8 cellular contexts compared by ENCODE assay signal in the genomic region with DNA sequence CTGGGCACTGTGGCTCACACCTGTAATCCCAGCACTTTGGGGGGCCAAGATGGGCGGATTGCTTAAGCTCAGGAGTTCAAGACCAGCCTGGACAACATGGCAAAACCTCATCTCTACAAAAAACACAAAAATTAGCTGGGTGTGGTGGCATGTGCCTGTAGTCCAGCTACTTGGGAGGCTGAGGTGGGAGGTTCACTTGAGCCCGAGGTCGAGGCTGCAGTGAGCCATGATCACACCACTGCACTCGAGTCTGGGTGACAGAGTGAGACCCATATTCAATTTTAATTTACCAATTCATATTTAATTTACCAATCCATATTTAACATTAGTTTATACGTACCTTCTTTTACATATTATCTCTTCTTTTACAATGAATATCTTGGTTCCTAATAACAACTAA. TPM values are rescaled to one million over a fixed set of nuclear protein-coding genes. Genes with fewer than 3 reads are reported as not detected.
DNase-seq lines count a peak whose midpoint lies in the region; ATAC-seq and TF ChIP-seq lines count a peak whose summit lies in the region.
"Not testable (repeated sequence)": the region's sequence is repeated elsewhere in the genome, so short reads cannot be mapped to it uniquely, and the experiment has no call there.

No MANE protein-coding gene starts in this region.

- intact Hi-C loops in breast epithelium (cut with DNase I; ENCODE audit: low total_unique reads); psoas muscle (cut with DNase I): not testable (repeated sequence)

- H3K36me3 Mint-ChIP-seq in T-cell (peaks cover 23% of the 10 kb centered on the region), immature natural killer cell (peaks cover 11 to 27% (median 25%) of the 10 kb centered on the region in 3 donors)
- peaks cover 88% of the 10 kb centered on the region for H3K36me3 Mint-ChIP-seq in activated T-helper 17 cell treated with anti-CD3 and anti-CD28 coated beads, Interleukin-2, amount 50 U/mL, for 72 hours (ENCODE audit: low read depth)

- TF ChIP-seq CTCF in GM12865 (IDR thresholded peaks at IDR 0.05; ENCODE audit: insufficient read depth, low read depth, low read length, missing control alignments); LNCaP clone FGC (IDR thresholded peaks at IDR 0.05; ENCODE audit: control insufficient read depth, extremely low read depth, insufficient read depth); breast epithelium (IDR thresholded peaks at IDR 0.05); psoas muscle (IDR thresholded peaks at IDR 0.05): not testable (repeated sequence)

- TF ChIP-seq POLR2A in breast epithelium (IDR thresholded peaks at IDR 0.05): not testable (repeated sequence)

- H3K36me3 ChIP-seq in ACC112 (ENCODE audit: insufficient read depth, low read length) (peaks cover 37% of the 10 kb centered on the region), psoas muscle (ENCODE audit: insufficient read depth in 1 of 2, low read depth in 1 of 2) (peaks cover 7 to 61% of the 10 kb centered on the region in 2 donors)
- H3K36me3 ChIP-seq in breast epithelium: not testable (repeated sequence)

- ATAC-seq in T-cell (replicated peaks in 1 of 4); activated T-helper 17 cell treated with anti-CD3 and anti-CD28 coated beads, Interleukin-2, amount 50 U/mL, for 72 hours (replicated peaks); psoas muscle: not testable (repeated sequence)

- H3K27ac ChIP-seq in ACC112 (ENCODE audit: low read depth, low read length); breast epithelium; psoas muscle: not testable (repeated sequence)

- H3K79me2 ChIP-seq in ACC112 (ENCODE audit: control insufficient read depth, insufficient read depth, low read length, unreplicated experiment): peaks cover 26% of the 10 kb centered on the region

- H3K4me3 Mint-ChIP-seq in T-cell: peak overlapping the region; percentile 99 to 100 (median 100)
- peak overlapping the region; percentile 98 for H3K4me3 Mint-ChIP-seq in activated T-helper 17 cell treated with anti-CD3 and anti-CD28 coated beads, Interleukin-2, amount 50 U/mL, for 72 hours
- peak overlapping the region in 4 of 5 donors; percentile 100 for H3K4me3 Mint-ChIP-seq in immature natural killer cell

- H3K9me3 Mint-ChIP-seq in T-cell; activated T-helper 17 cell treated with anti-CD3 and anti-CD28 coated beads, Interleukin-2, amount 50 U/mL, for 72 hours; immature natural killer cell: not testable (repeated sequence)

- CTCF ChIA-PET in T-cell (lab: Charles Lee): interaction anchor here in 1 of 2 donors (1.1 kb wide), 1 partner anchor 74 kb away, joined by 6 read pairs; no protein-coding TSS in a partner anchor

- H3K4me3 ChIP-seq in ACC112 (ENCODE audit: low read depth, low read length) (peak overlapping the region; percentile 88; the same call in 1 of the 2 replicates), GM12865 (ENCODE audit: low read depth, low read length) (peak overlapping the region; percentile 76), LNCaP clone FGC (ENCODE audit: low read depth, low read length) (peak overlapping the region; percentile 83; the same call in 1 of the 2 replicates), breast epithelium (peak overlapping the region in 2 of 3 donors; percentile 72 to 82), psoas muscle (peak overlapping the region; percentile 76)

- H3K9me3 ChIP-seq in breast epithelium, psoas muscle: not testable (repeated sequence)

- 85 to 90% (median 90%) methylated on average over 5 of the region's 5 CpGs for WGBS in psoas muscle, 3 donors

- peaks cover 23% of the 10 kb centered on the region for H3K4me1 ChIP-seq in ACC112 (ENCODE audit: control insufficient read depth, insufficient read depth, low read length, unreplicated experiment)
- H3K4me1 ChIP-seq in breast epithelium: not testable (repeated sequence)
- peaks cover 31% of the 10 kb centered on the region for H3K4me1 ChIP-seq in psoas muscle

- POLR2A ChIA-PET in T-cell (lab: Charles Lee): interaction anchor here (0.7 to 4.8 kb wide), 3 partner anchors 8 to 25 kb away, joined by 4 to 72 read pairs (median 8); a partner anchor contains a TSS

- H3K4me1 Mint-ChIP-seq in T-cell (peaks cover 65 to 79% (median 74%) of the 10 kb centered on the region in 3 donors), immature natural killer cell (peaks cover 59 to 75% of the 10 kb centered on the region in 2 donors)
- H3K4me1 Mint-ChIP-seq in activated T-helper 17 cell treated with anti-CD3 and anti-CD28 coated beads, Interleukin-2, amount 50 U/mL, for 72 hours: peaks cover 25% of the 10 kb centered on the region

- H2AFZ ChIP-seq in ACC112 (ENCODE audit: low read length, unreplicated experiment): not testable (repeated sequence)

- not testable (repeated sequence) for DNase-seq in GM12865 (ENCODE audit: low read depth); LNCaP clone FGC (ENCODE audit: low read depth); T-cell; breast epithelium (ENCODE audit: low spot score in 2 of 2); immature natural killer cell; psoas muscle

- not testable (repeated sequence) for H3K27ac Mint-ChIP-seq in T-cell; activated T-helper 17 cell treated with anti-CD3 and anti-CD28 coated beads, Interleukin-2, amount 50 U/mL, for 72 hours; immature natural killer cell

- H3K27me3 ChIP-seq in ACC112 (ENCODE audit: insufficient read depth, low read length); breast epithelium; psoas muscle (ENCODE audit: insufficient read depth in 3 of 3, low read length in 2 of 3): not testable (repeated sequence)

- not testable (repeated sequence) for H3K27me3 Mint-ChIP-seq in T-cell; activated T-helper 17 cell treated with anti-CD3 and anti-CD28 coated beads, Interleukin-2, amount 50 U/mL, for 72 hours
- H3K27me3 Mint-ChIP-seq in immature natural killer cell (ENCODE audit: low read depth in 3 of 3): peaks cover 16 to 37% (median 36%) of the 10 kb centered on the region in 3 donors

RNA-seq across cellular contexts. Expression of a gene that starts 1.6 kb away (rescaled TPM):
- total RNA-seq in T-cell: 10 to 100 TPM; 43.1 to 71.4 (median 59.3) TPM
- 10 to 100 TPM; 38.8 to 40.9 TPM for total RNA-seq in activated T-helper 17 cell treated with anti-CD3 and anti-CD28 coated beads, Interleukin-2, amount 50 U/mL, for 72 hours
- 10 to 100 TPM in 2 of 3 donors, 1 to 10 TPM in 1; 3.2 to 18.7 (median 12.8) TPM for total RNA-seq in breast epithelium
- 10 to 100 TPM in 1 of 3 donors, 1 to 10 TPM in 2; 3.4 to 10.7 (median 4.3) TPM for polyA plus RNA-seq in immature natural killer cell
- total RNA-seq in psoas muscle: 1 to 10 TPM; 4.5 to 8.1 (median 6.1) TPM
- polyA plus RNA-seq in psoas muscle: 10 to 100 TPM in 1 of 3 donors, 1 to 10 TPM in 2; 4.1 to 12.2 (median 9.4) TPM

RNA-seq across cellular contexts. Expression of a gene that starts 10.8 kb away (rescaled TPM):
- total RNA-seq in T-cell (1,000 to 10,000 TPM; 1,461 to 3,147 (median 1,608) TPM), breast epithelium (100 to 1,000 TPM; 616 to 794 (median 655) TPM), psoas muscle (100 to 1,000 TPM; 168 to 497 (median 345) TPM)
- total RNA-seq in activated T-helper 17 cell treated with anti-CD3 and anti-CD28 coated beads, Interleukin-2, amount 50 U/mL, for 72 hours: 100 to 1,000 TPM; 485 to 742 TPM
- polyA plus RNA-seq in immature natural killer cell (1,000 to 10,000 TPM in 2 of 3 donors, 100 to 1,000 TPM in 1; 902 to 1,477 (median 1,071) TPM), psoas muscle (100 to 1,000 TPM; 122 to 272 (median 135) TPM)

RNA-seq across cellular contexts. Expression of a gene that starts 11.5 kb away (rescaled TPM):
- total RNA-seq in T-cell (100 to 1,000 TPM in 2 of 5 donors, 10 to 100 TPM in 3; 77.0 to 168 (median 91.9) TPM), breast epithelium (10 to 100 TPM; 56.5 to 74.4 (median 73.2) TPM), psoas muscle (10 to 100 TPM in 3 of 4 donors, 1 to 10 TPM in 1; 9.3 to 21.7 (median 11.6) TPM)
- total RNA-seq in activated T-helper 17 cell treated with anti-CD3 and anti-CD28 coated beads, Interleukin-2, amount 50 U/mL, for 72 hours: 10 to 100 TPM; 45.3 to 63.4 TPM
- polyA plus RNA-seq in immature natural killer cell (10 to 100 TPM in 1 of 3 donors, 1 to 10 TPM in 2; 7.1 to 12.7 (median 7.5) TPM), psoas muscle (10 to 100 TPM; 15.7 to 17.4 (median 17.1) TPM)

RNA-seq across cellular contexts. Expression of a gene that starts 46.4 kb away (rescaled TPM):
- total RNA-seq in T-cell: under 1 TPM in 2 of 5 donors, not detected in 3; 0.22 to 0.76 TPM
- total RNA-seq in activated T-helper 17 cell treated with anti-CD3 and anti-CD28 coated beads, Interleukin-2, amount 50 U/mL, for 72 hours: not detected
- total RNA-seq in breast epithelium: 1 to 10 TPM; 3.1 to 8.3 (median 4.3) TPM
- polyA plus RNA-seq in immature natural killer cell: 1 to 10 TPM in 2 of 3 donors, not detected in 1; 1.8 to 9.6 TPM
- 1 to 10 TPM in 3 of 4 donors, under 1 TPM in 1; 0.95 to 1.3 (median 1.1) TPM for total RNA-seq in psoas muscle
- 1 to 10 TPM in 2 of 3 donors, under 1 TPM in 1; 0.61 to 1.2 (median 1.1) TPM for polyA plus RNA-seq in psoas muscle
